Comparison of ENCODE assay signal across 1 cellular context in the genomic region with DNA sequence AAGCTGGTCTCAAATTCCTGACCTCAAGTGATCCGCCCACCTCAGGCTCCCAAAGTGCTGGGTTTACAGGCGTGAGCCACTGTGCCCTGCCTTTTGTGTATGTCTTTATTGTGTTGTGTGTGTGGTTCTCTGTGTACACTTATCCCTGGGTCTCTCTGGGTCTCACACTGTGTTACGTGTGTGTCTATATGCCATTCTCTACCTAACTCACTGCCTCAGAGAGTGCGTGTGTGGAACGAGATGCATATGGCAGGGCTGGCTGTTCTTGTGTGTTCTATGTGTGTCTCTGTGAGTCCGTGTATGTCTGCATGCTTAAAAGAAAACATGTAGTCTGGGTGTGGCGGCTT.
TF ChIP-seq lines count a peak whose summit lies in the region.

No MANE protein-coding gene starts in this region.

TF ChIP-seq in H1, 55 proteins besides CTCF, POLR2A, EP300 and RAD21:
- no peak for TF ChIP-seq KDM1A (IDR thresholded peaks at IDR 0.05; ENCODE audit: borderline replicate concordance, low read length)
- no peak for TF ChIP-seq SIX5 (IDR thresholded peaks at IDR 0.05; ENCODE audit: low read depth, low read length)
- no peak for TF ChIP-seq NANOG (IDR thresholded peaks at IDR 0.05; ENCODE audit: insufficient read depth, low read depth, low read length, poor library complexity, severe bottlenecking)
- TF ChIP-seq FOSL1 (IDR thresholded peaks at IDR 0.05; ENCODE audit: insufficient read depth, low read depth, low read length) = no peak
- no peak for TF ChIP-seq GABPA (IDR thresholded peaks at IDR 0.05; ENCODE audit: borderline replicate concordance, insufficient read depth, low read length)
- no peak for TF ChIP-seq CTBP2 (IDR thresholded peaks at IDR 0.05; ENCODE audit: borderline replicate concordance, insufficient read depth, insufficient read length, low read length)
- TF ChIP-seq TEAD4 (IDR thresholded peaks at IDR 0.05; ENCODE audit: low read depth, low read length) = no peak
- TF ChIP-seq RNF2 (IDR thresholded peaks at IDR 0.05; ENCODE audit: borderline replicate concordance, low read depth, low read length, missing control alignments, poor library complexity, severe bottlenecking) = no peak
- TF ChIP-seq POU5F1 (IDR thresholded peaks at IDR 0.05; ENCODE audit: low read depth, low read length) = no peak
- TF ChIP-seq JUN (IDR thresholded peaks at IDR 0.05; ENCODE audit: low read depth, low read length) = no peak
- no peak for TF ChIP-seq CREB1 (IDR thresholded peaks at IDR 0.05)
- TF ChIP-seq SP4 (IDR thresholded peaks at IDR 0.05; ENCODE audit: low read length) = no peak
- TF ChIP-seq ASH2L (IDR thresholded peaks at IDR 0.05; ENCODE audit: low read length) = no peak
- TF ChIP-seq TBP (IDR thresholded peaks at IDR 0.05; ENCODE audit: low read depth, low read length) = no peak
- TF ChIP-seq KDM5A (IDR thresholded peaks at IDR 0.05; ENCODE audit: low read length) = no peak
